9 cellular contexts compared by ENCODE assay signal in the genomic region with DNA sequence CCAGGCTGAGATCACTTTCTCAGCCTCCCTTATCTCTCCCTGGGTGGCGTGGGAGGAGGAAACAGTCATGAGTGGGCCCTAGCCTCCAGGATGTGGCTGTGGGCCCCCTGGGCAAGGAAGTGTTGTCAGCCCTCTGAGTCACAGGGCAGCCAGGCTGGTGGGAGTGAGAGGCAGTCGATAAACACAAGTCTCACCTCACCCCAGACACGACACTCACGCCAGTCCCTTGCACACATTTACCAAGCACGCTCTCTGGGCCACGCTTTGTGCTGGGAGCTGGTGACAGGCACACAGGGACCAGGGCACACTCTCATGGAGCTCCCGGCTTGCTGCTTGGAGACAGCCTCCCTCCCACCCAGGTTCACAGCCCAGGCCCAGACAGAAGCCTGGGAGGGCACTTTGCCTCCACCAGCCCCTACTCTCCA. TPM values are rescaled to one million over a fixed set of nuclear protein-coding genes. Genes with fewer than 3 reads are reported as not detected.
DNase-seq lines count a peak whose midpoint lies in the region; ATAC-seq and TF ChIP-seq lines count a peak whose summit lies in the region.
"Had no signal": no experiment of that assay in that cellular context is flagged by ENCODE, and none has a peak within 500 bp of the region (broad histone marks: within the 10 kb centered on the region; RNA-seq: fewer than 3 reads in every experiment).

No MANE protein-coding gene starts in this region.

- H3K36me3 Mint-ChIP-seq in activated CD4-positive, alpha-beta memory T cell treated with anti-CD3 and anti-CD28 coated beads, Interleukin-2, amount 10 ng/mL, durations not matched to agents 7 days and 5 days (ENCODE audit: low read depth): no peaks in the 10 kb centered on the region
- no peaks in the 10 kb centered on the region for H3K36me3 Mint-ChIP-seq in CD14-positive monocyte
- no peaks in the 10 kb centered on the region for H3K36me3 Mint-ChIP-seq in WTC11

- H3K27me3 Mint-ChIP-seq in activated CD4-positive, alpha-beta memory T cell treated with anti-CD3 and anti-CD28 coated beads, Interleukin-2, amount 10 ng/mL, durations not matched to agents 7 days and 5 days: peaks cover 4% of the 10 kb centered on the region
- H3K27me3 Mint-ChIP-seq in CD14-positive monocyte (ENCODE audit: low read depth in 3 of 3) (peaks cover 4 to 10% (median 8%) of the 10 kb centered on the region in 3 donors), WTC11 (ENCODE audit: low read depth) (peaks cover 2% of the 10 kb centered on the region; the same call in 1 of the 2 replicates)

- peak; percentile 43 for DNase-seq in activated CD4-positive, alpha-beta memory T cell treated with anti-CD3 and anti-CD28 coated beads, Interleukin-2, amount 10 ng/mL, durations not matched to agents 7 days and 5 days
- DNase-seq in epithelial cell of esophagus (ENCODE audit: low read depth): peak; percentile 66
- DNase-seq in stimulated activated CD4-positive, alpha-beta T cell treated with anti-CD3 and anti-CD28 coated beads, Interleukin-4, amount 100 ng/mL, for 48 hours (ENCODE audit: low read depth in 2 of 2): peak; percentile 51 to 53
- DNase-seq in CD14-positive monocyte (ENCODE audit: low spot score): no peak
- DNase-seq in NCI-H1930 (lab: John Stamatoyannopoulos, UW): no peak
- DNase-seq in WTC11 (ENCODE audit: low spot score): no peak
- DNase-seq in D341Med (ENCODE audit: low spot score): no peak

- H3K4me3 Mint-ChIP-seq in activated CD4-positive, alpha-beta memory T cell treated with anti-CD3 and anti-CD28 coated beads, Interleukin-2, amount 10 ng/mL, durations not matched to agents 7 days and 5 days: no peak overlapping the region
- H3K4me3 Mint-ChIP-seq in CD14-positive monocyte (no peak overlapping the region), WTC11 (no peak overlapping the region)

- POLR2A ChIA-PET in HEK293 (lab: Yijun Ruan, JAX): no interaction called here
- POLR2A ChIA-PET in activated CD4-positive, alpha-beta memory T cell treated with anti-CD3 and anti-CD28 coated beads, Interleukin-2, amount 10 ng/mL, durations not matched to agents 7 days and 5 days (lab: Charles Lee): no interaction called here
- POLR2A ChIA-PET in WTC11 (lab: Charles Lee): no interaction called here

- H3K9me3 Mint-ChIP-seq in activated CD4-positive, alpha-beta memory T cell treated with anti-CD3 and anti-CD28 coated beads, Interleukin-2, amount 10 ng/mL, durations not matched to agents 7 days and 5 days: no peaks in the 10 kb centered on the region
- H3K9me3 Mint-ChIP-seq in CD14-positive monocyte (peaks cover 0 to 2% (median 0%) of the 10 kb centered on the region in 7 donors), WTC11 (no peaks in the 10 kb centered on the region)

- H3K27ac ChIP-seq in HEK293 (ENCODE audit: extremely low read depth, low read depth, low read length): no peak overlapping the region
- H3K27ac ChIP-seq: suprapubic skin had no signal

- peaks cover 19% of the 10 kb centered on the region for H3K4me1 Mint-ChIP-seq in activated CD4-positive, alpha-beta memory T cell treated with anti-CD3 and anti-CD28 coated beads, Interleukin-2, amount 10 ng/mL, durations not matched to agents 7 days and 5 days
- H3K4me1 Mint-ChIP-seq in CD14-positive monocyte (peaks cover 9% of the 10 kb centered on the region), WTC11 (no peaks in the 10 kb centered on the region)

- peak overlapping the region; percentile 22 for H3K27ac Mint-ChIP-seq in activated CD4-positive, alpha-beta memory T cell treated with anti-CD3 and anti-CD28 coated beads, Interleukin-2, amount 10 ng/mL, durations not matched to agents 7 days and 5 days
- H3K27ac Mint-ChIP-seq in CD14-positive monocyte (peak overlapping the region in 1 of 7 donors; percentile 62), WTC11 (no peak overlapping the region)

- no peaks in the 10 kb centered on the region for H3K9me3 ChIP-seq in HEK293 (ENCODE audit: control insufficient read depth, insufficient read depth, low read depth, low read length)
- H3K9me3 ChIP-seq: suprapubic skin had no signal

- no peak for ATAC-seq in WTC11

- no peaks in the 10 kb centered on the region for H3K36me3 ChIP-seq in HEK293 (ENCODE audit: control insufficient read depth in 2 of 2, insufficient read depth in 1 of 2, low read length in 2 of 2)
- H3K36me3 ChIP-seq: suprapubic skin had no signal

- no peak overlapping the region for H3K4me3 ChIP-seq in HEK293 (ENCODE audit: low read depth, low read length)
- H3K4me3 ChIP-seq in epithelial cell of esophagus (ENCODE audit: low read length): no peak overlapping the region
- H3K4me3 ChIP-seq: suprapubic skin had no signal

- CTCF ChIA-PET in HEK293 (lab: Yijun Ruan, JAX) (interaction anchor here (1.4 kb wide), 1 partner anchor 35 kb away, joined by 3 read pairs; no protein-coding TSS in a partner anchor), WTC11 (lab: Charles Lee) (interaction anchor here (1.1 kb wide), 1 partner anchor 30 kb away, joined by 3 read pairs; no protein-coding TSS in a partner anchor)
- CTCF ChIA-PET in activated CD4-positive, alpha-beta memory T cell treated with anti-CD3 and anti-CD28 coated beads, Interleukin-2, amount 10 ng/mL, durations not matched to agents 7 days and 5 days (lab: Charles Lee): no interaction called here

- intact Hi-C loops in CD14-positive monocyte (cut with micrococcal nuclease): no loop called here

- no peaks in the 10 kb centered on the region for H3K4me1 ChIP-seq in HEK293 (ENCODE audit: control insufficient read depth, insufficient read depth, low read length)

- TF ChIP-seq CTCF in HEK293 (tag by site-specific recombination; IDR thresholded peaks at IDR 0.05): no peak
- no peak for TF ChIP-seq CTCF in epithelial cell of esophagus (IDR thresholded peaks at IDR 0.05; ENCODE audit: insufficient read depth, low read depth, low read length, missing control alignments)
- no peak for TF ChIP-seq CTCF in CD14-positive monocyte (IDR thresholded peaks at IDR 0.05)
- no peak for TF ChIP-seq CTCF in WTC11 (IDR thresholded peaks at IDR 0.05)

TF ChIP-seq in HEK293, 187 proteins besides CTCF, POLR2A, EP300 and RAD21:
- 0 out of 2 replicates have a peak, but pooled peaks have one; percentile 24 for TF ChIP-seq GLIS2 (tag by site-specific recombination; IDR thresholded peaks at IDR 0.05)
- TF ChIP-seq, protein P1, sequence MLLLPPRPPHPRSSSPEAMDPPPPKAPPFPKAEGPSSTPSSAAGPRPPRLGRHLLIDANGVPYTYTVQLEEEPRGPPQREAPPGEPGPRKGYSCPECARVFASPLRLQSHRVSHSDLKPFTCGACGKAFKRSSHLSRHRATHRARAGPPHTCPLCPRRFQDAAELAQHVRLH (tag by site-specific recombination; IDR thresholded peaks at IDR 0.05): no peak
- TF ChIP-seq EGR2 (tag by site-specific recombination; IDR thresholded peaks at IDR 0.05; ENCODE audit: low read depth): peak; percentile 99
- TF ChIP-seq ZNF335 (tag by site-specific recombination; conservative IDR thresholded peaks at IDR 0.05): no peak
- TF ChIP-seq ZFHX2 (tag by site-specific recombination; conservative IDR thresholded peaks at IDR 0.05): peak; percentile 99
- TF ChIP-seq ZBTB7A (tag by site-specific recombination; IDR thresholded peaks at IDR 0.05; ENCODE audit: low read depth): no peak
- no peak for TF ChIP-seq ZNF621 (tag by site-specific recombination; IDR thresholded peaks at IDR 0.05)

TF ChIP-seq in WTC11, 78 proteins besides CTCF, POLR2A, EP300 and RAD21:
- TF ChIP-seq ZNF423 (CRISPR knock-in tag; IDR thresholded peaks at IDR 0.05) (no peak), SMAD4 (CRISPR knock-in tag; IDR thresholded peaks at IDR 0.05) (no peak)
TF ChIP-seq in WTC11: peak in this region for 0.

RNA-seq across cellular contexts. Expression of a gene that starts 1.9 kb away (rescaled TPM):
- total RNA-seq in activated CD4-positive, alpha-beta memory T cell treated with anti-CD3 and anti-CD28 coated beads, Interleukin-2, amount 10 ng/mL, durations not matched to agents 7 days and 5 days: not detected
- polyA plus RNA-seq in CD14-positive monocyte: not detected
- total RNA-seq in WTC11 (2021): not detected in 3 replicates

RNA-seq across cellular contexts. Expression of a gene that starts 12.7 kb away (rescaled TPM):
- total RNA-seq in activated CD4-positive, alpha-beta memory T cell treated with anti-CD3 and anti-CD28 coated beads, Interleukin-2, amount 10 ng/mL, durations not matched to agents 7 days and 5 days: not detected
- polyA plus RNA-seq in CD14-positive monocyte: not detected
- not detected in 3 replicates for total RNA-seq in WTC11 (2021)

RNA-seq across cellular contexts. Expression of a gene that starts 22.1 kb away (rescaled TPM):
- total RNA-seq in activated CD4-positive, alpha-beta memory T cell treated with anti-CD3 and anti-CD28 coated beads, Interleukin-2, amount 10 ng/mL, durations not matched to agents 7 days and 5 days: not detected
- polyA plus RNA-seq in CD14-positive monocyte: not detected
- total RNA-seq in WTC11 (2021): not detected in 3 replicates

RNA-seq across cellular contexts. Expression of a gene that starts 40.1 kb away (rescaled TPM):
- total RNA-seq in activated CD4-positive, alpha-beta memory T cell treated with anti-CD3 and anti-CD28 coated beads, Interleukin-2, amount 10 ng/mL, durations not matched to agents 7 days and 5 days: not detected
- not detected for polyA plus RNA-seq in CD14-positive monocyte
- total RNA-seq in WTC11 (2021): not detected in 3 replicates
- total RNA-seq: suprapubic skin had no signal

RNA-seq across cellular contexts. Expression of a gene that starts 58.9 kb away (rescaled TPM):
- not detected for total RNA-seq in activated CD4-positive, alpha-beta memory T cell treated with anti-CD3 and anti-CD28 coated beads, Interleukin-2, amount 10 ng/mL, durations not matched to agents 7 days and 5 days
- polyA plus RNA-seq in CD14-positive monocyte: not detected
- total RNA-seq in WTC11 (2021): not detected in 3 replicates
- total RNA-seq: suprapubic skin had no signal

Comparison
In these comparisons a context has a peak if more than half of its experiments do, and no peak if none do; other contexts are left out.
1. DNase-seq: peak in activated CD4-positive, alpha-beta memory T cell treated with anti-CD3 and anti-CD28 coated beads, Interleukin-2, amount 10 ng/mL, durations not matched to agents 7 days and 5 days (single experiment), epithelial cell of esophagus (single experiment) and stimulated activated CD4-positive, alpha-beta T cell treated with anti-CD3 and anti-CD28 coated beads, Interleukin-4, amount 100 ng/mL, for 48 hours (2 of 2); none in CD14-positive monocyte (single experiment), NCI-H1930 (0 of 2), WTC11 (single experiment) and D341Med (single experiment).